8 cellular contexts compared by ENCODE assay signal in genomic region chr1:244801246-244801645, GRCh38. TPM values are rescaled to one million over a fixed set of nuclear protein-coding genes. Genes with fewer than 3 reads are reported as not detected.
A peak's percentile ranks its signal among the peaks of the same experiment; 100 is the strongest.
DNase-seq lines count a peak whose midpoint lies in the region; ATAC-seq and TF ChIP-seq lines count a peak whose summit lies in the region.

No MANE protein-coding gene starts in this region.

- intact Hi-C loops in left ventricle myocardium superior (cut with micrococcal nuclease), result loop anchor here (5.0 kb wide), 1 partner anchor 241 kb away; no protein-coding TSS in a partner anchor

- no peaks in the 10 kb centered on the region for H3K27me3 ChIP-seq in AG04450 (ENCODE audit: control insufficient read depth, insufficient read depth, low read length)
- H3K27me3 ChIP-seq in RWPE2 (ENCODE audit: insufficient read depth, poor library complexity, severe bottlenecking), result no peaks in the 10 kb centered on the region

- no peaks in the 10 kb centered on the region for H3K9me3 ChIP-seq in AG04450 (ENCODE audit: control insufficient read depth, insufficient read depth, low read length)
- no peaks in the 10 kb centered on the region for H3K9me3 ChIP-seq in RWPE2 (ENCODE audit: severe bottlenecking)

- POLR2A ChIA-PET in AG04450 (lab: Yijun Ruan, JAX), result no interaction called here

- peak; percentile 60 for TF ChIP-seq CTCF in AG04450 (IDR thresholded peaks at IDR 0.05; ENCODE audit: low read depth, low read length)
- peak; percentile 15 for TF ChIP-seq CTCF in RWPE2 (IDR thresholded peaks at IDR 0.05; ENCODE audit: poor library complexity, severe bottlenecking)

- no peaks in the 10 kb centered on the region for H3K9me3 Mint-ChIP-seq in activated naive CD4-positive, alpha-beta T cell treated with anti-CD3 and anti-CD28 coated beads, Interleukin-2, amount 10 ng/mL, durations not matched to agents 7 days and 5 days

- H3K27ac ChIP-seq in AG04450 (ENCODE audit: low read depth, low read length) (no peak overlapping the region), RWPE2 (ENCODE audit: poor library complexity, severe bottlenecking) (no peak overlapping the region)

- H3K27me3 Mint-ChIP-seq in activated naive CD4-positive, alpha-beta T cell treated with anti-CD3 and anti-CD28 coated beads, Interleukin-2, amount 10 ng/mL, durations not matched to agents 7 days and 5 days, result peaks cover 5% of the 10 kb centered on the region

- H3K4me3 ChIP-seq in AG04450 (ENCODE audit: low read depth, low read length) (no peak overlapping the region), RWPE2 (ENCODE audit: severe bottlenecking) (no peak overlapping the region)

- peaks cover 5% of the 10 kb centered on the region for H3K4me1 Mint-ChIP-seq in activated naive CD4-positive, alpha-beta T cell treated with anti-CD3 and anti-CD28 coated beads, Interleukin-2, amount 10 ng/mL, durations not matched to agents 7 days and 5 days

- ATAC-seq in GM18519 (IDR thresholded peaks at IDR 0.05; ENCODE audit: low FRiP score, unreplicated experiment) (peak; percentile 45), HG03378 (IDR thresholded peaks at IDR 0.05; ENCODE audit: unreplicated experiment) (peak; percentile 65), RWPE2 (ENCODE audit: low read depth) (no peak), left ventricle myocardium superior (peak; percentile 61), HG03521 (IDR thresholded peaks at IDR 0.05; ENCODE audit: unreplicated experiment) (no peak)

- no peaks in the 10 kb centered on the region for H3K36me3 Mint-ChIP-seq in activated naive CD4-positive, alpha-beta T cell treated with anti-CD3 and anti-CD28 coated beads, Interleukin-2, amount 10 ng/mL, durations not matched to agents 7 days and 5 days

- H3K36me3 ChIP-seq in RWPE2 (ENCODE audit: low read depth), result no peaks in the 10 kb centered on the region

- DNase-seq in AG04450 (ENCODE audit: low read depth, low spot score) (no peak), RWPE2 (ENCODE audit: low spot score) (no peak), left ventricle myocardium superior (no peak)
- peak; percentile 64 for DNase-seq in activated naive CD4-positive, alpha-beta T cell treated with anti-CD3 and anti-CD28 coated beads, Interleukin-2, amount 10 ng/mL, durations not matched to agents 7 days and 5 days
- peak; percentile 55 for DNase-seq in stimulated activated CD4-positive, alpha-beta T cell treated with anti-CD3 and anti-CD28 coated beads, Interleukin-4, amount 100 ng/mL, for 24 hours

- H3K27ac Mint-ChIP-seq in activated naive CD4-positive, alpha-beta T cell treated with anti-CD3 and anti-CD28 coated beads, Interleukin-2, amount 10 ng/mL, durations not matched to agents 7 days and 5 days, result no peak overlapping the region

- no peaks in the 10 kb centered on the region for H3K4me1 ChIP-seq in RWPE2 (ENCODE audit: insufficient read depth, poor library complexity, severe bottlenecking)

- H3K4me3 Mint-ChIP-seq in activated naive CD4-positive, alpha-beta T cell treated with anti-CD3 and anti-CD28 coated beads, Interleukin-2, amount 10 ng/mL, durations not matched to agents 7 days and 5 days, result no peak overlapping the region

- CTCF ChIA-PET in AG04450 (lab: Charles Lee), result interaction anchor here (0.6 to 2.9 kb wide), 23 partner anchors 9 to 1796 kb away, joined by 3 to 36 read pairs (median 4); no protein-coding TSS in a partner anchor
- CTCF ChIA-PET in activated naive CD4-positive, alpha-beta T cell treated with anti-CD3 and anti-CD28 coated beads, Interleukin-2, amount 10 ng/mL, durations not matched to agents 7 days and 5 days (lab: Charles Lee), result interaction anchor here (0.7 to 8.8 kb wide), 27 partner anchors 9 to 339 kb away, joined by 3 to 120 read pairs (median 3); partner anchors contain the start of gene COX20

RNA-seq across cellular contexts. Expression of gene COX20, which starts 34.2 kb away (rescaled TPM):
- polyA plus RNA-seq in AG04450 (2011; rRNA removed), result 25.4 and 45.8 TPM in 2 replicates
- 5.6 and 10.1 TPM in 2 replicates for polyA minus RNA-seq in AG04450 (2011; rRNA and poly(A)+ RNA removed)
- 63.7 TPM for total RNA-seq in left ventricle myocardium superior

Comparison
In these comparisons a context has a peak if more than half of its experiments do, and no peak if none do; other contexts are left out.
1. DNase-seq: peak in activated naive CD4-positive, alpha-beta T cell treated with anti-CD3 and anti-CD28 coated beads, Interleukin-2, amount 10 ng/mL, durations not matched to agents 7 days and 5 days (single experiment) and stimulated activated CD4-positive, alpha-beta T cell treated with anti-CD3 and anti-CD28 coated beads, Interleukin-4, amount 100 ng/mL, for 24 hours (single experiment); none in AG04450 (single experiment), RWPE2 (single experiment) and left ventricle myocardium superior (single experiment).
2. ATAC-seq: peak in GM18519 (single experiment), HG03378 (single experiment) and left ventricle myocardium superior (single experiment); none in RWPE2 (single experiment) and HG03521 (single experiment).